Comparison of ENCODE assay signal across 10 cellular contexts in the genomic region with DNA sequence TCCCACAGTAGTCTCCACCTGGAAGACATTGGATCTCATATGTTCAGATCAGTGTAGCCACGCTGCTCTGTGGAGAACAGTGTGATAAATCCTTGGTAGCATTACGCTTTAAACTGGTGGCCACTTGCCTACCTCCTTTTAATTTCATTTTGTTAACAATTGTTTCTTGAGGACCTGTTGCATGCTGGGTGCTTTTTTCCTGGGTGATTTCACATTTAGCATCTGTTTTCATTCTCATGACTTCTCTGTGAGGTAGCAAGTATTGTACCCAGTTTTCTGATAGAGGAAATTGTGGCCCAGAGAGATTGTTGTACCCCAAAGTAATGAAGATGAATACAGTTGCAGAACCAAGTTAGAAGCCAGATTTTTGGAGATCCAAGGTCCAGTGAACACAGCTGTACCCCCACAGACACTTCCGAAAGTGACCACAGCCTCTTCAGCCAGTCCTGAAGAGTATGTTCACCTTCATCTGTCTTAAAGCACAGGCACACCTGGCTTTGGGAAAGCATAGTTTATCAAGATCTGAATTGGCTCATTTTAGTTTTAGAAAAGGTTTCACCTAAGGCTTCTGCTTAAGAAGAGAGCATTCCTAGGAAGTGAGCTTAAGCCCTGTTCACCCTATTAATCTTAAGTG.
A peak's percentile ranks its signal among the peaks of the same experiment; 100 is the strongest.
DNase-seq lines count a peak whose midpoint lies in the region; ATAC-seq and TF ChIP-seq lines count a peak whose summit lies in the region.
"Had no signal": no experiment of that assay in that cellular context is flagged by ENCODE, and none has a peak within 500 bp of the region (broad histone marks: within the 10 kb centered on the region; RNA-seq: fewer than 3 reads in every experiment).

No MANE protein-coding gene starts in this region.

- H3K23ac ChIP-seq in mesendoderm (ENCODE audit: low read length), result no peak overlapping the region

- H3K36me3 ChIP-seq in Caco-2 (ENCODE audit: control insufficient read depth, insufficient read depth, low read length) (no peaks in the 10 kb centered on the region), MM.1S (replicated peaks; ENCODE audit: insufficient read depth, low read length) (no peaks in the 10 kb centered on the region), muscle layer of duodenum (ENCODE audit: control insufficient read depth in 1 of 2, insufficient read depth in 2 of 2, low read length in 2 of 2) (no peaks in the 10 kb centered on the region), mesendoderm (ENCODE audit: control insufficient read depth, insufficient read depth, low read length) (no peaks in the 10 kb centered on the region)

- H3K4me1 ChIP-seq in Caco-2 (peaks cover 49% of the 10 kb centered on the region), MM.1S (ENCODE audit: low read length) (peaks cover 52% of the 10 kb centered on the region), muscle layer of duodenum (ENCODE audit: control insufficient read depth in 1 of 2, insufficient read depth in 2 of 2, low read length in 2 of 2) (peaks cover 6 to 25% of the 10 kb centered on the region in 2 donors), mesendoderm (ENCODE audit: control insufficient read depth, low read depth, low read length) (peaks cover 5% of the 10 kb centered on the region)

- intact Hi-C loops in Caco-2 (cut with micrococcal nuclease; ENCODE audit: unreplicated experiment), result loop anchor here (5.0 kb wide), 1 partner anchor 291 kb away; no protein-coding TSS in a partner anchor

- H3K36me3 Mint-ChIP-seq in Caco-2 (ENCODE audit: insufficient read depth, unreplicated experiment), result peaks cover 20% of the 10 kb centered on the region

- H3K56ac ChIP-seq in mesendoderm (ENCODE audit: low read length), result no peak overlapping the region

- H2BK5ac ChIP-seq in mesendoderm (ENCODE audit: low read length), result no peak overlapping the region

- H3K9me2 ChIP-seq in MM.1S (replicated peaks; ENCODE audit: insufficient read depth, low read length), result no peaks in the 10 kb centered on the region

- H3K79me2 ChIP-seq in MM.1S (ENCODE audit: low read length), result peaks cover 63% of the 10 kb centered on the region
- no peaks in the 10 kb centered on the region for H3K79me2 ChIP-seq in mesendoderm (ENCODE audit: control insufficient read depth, insufficient read depth, low read length)

- CTCF ChIA-PET in Caco-2 (lab: Charles Lee), result no interaction called here

- H4K8ac ChIP-seq in mesendoderm (ENCODE audit: low read depth, low read length), result no peak overlapping the region

- no peak overlapping the region for H3K18ac ChIP-seq in mesendoderm (ENCODE audit: low read length)

- no CpG with 5 or more reads among the region's 3 CpGs for WGBS in mesendoderm (ENCODE audit: extremely low coverage, insufficient coverage, low lambda C conversion rate)

- H3K9ac ChIP-seq in MM.1S (ENCODE audit: low read length) (peak overlapping the region; percentile 73), mesendoderm (ENCODE audit: low read length) (no peak overlapping the region)

- ATAC-seq in GM21367 (IDR thresholded peaks at IDR 0.05; ENCODE audit: unreplicated experiment) (peak; percentile 20), HG02840 (IDR thresholded peaks at IDR 0.05; ENCODE audit: low FRiP score, unreplicated experiment) (no peak)

- H3K4ac ChIP-seq in mesendoderm (ENCODE audit: low read depth, low read length), result no peak overlapping the region

- peak overlapping the region; percentile 86 for H3K27ac ChIP-seq in MM.1S (ENCODE audit: low read length)
- peak overlapping the region; percentile 79 for H3K27ac ChIP-seq in muscle layer of duodenum (ENCODE audit: low read length)
- no peak overlapping the region for H3K27ac ChIP-seq in mesendoderm (ENCODE audit: low read depth, low read length)
- H3K27ac ChIP-seq: epithelial cell of prostate had no signal

- no peak overlapping the region for H4K5ac ChIP-seq in mesendoderm (ENCODE audit: low read length)

- no peaks in the 10 kb centered on the region for H3K9me3 Mint-ChIP-seq in Caco-2 (ENCODE audit: unreplicated experiment)

- no peaks in the 10 kb centered on the region for H3K27me3 Mint-ChIP-seq in Caco-2 (ENCODE audit: insufficient read depth, unreplicated experiment)

- BruUV-seq in Caco-2 (replicated peaks; lab: Mats Ljungman, UMichigan), result no TSS peak

- TF ChIP-seq CTCF in Caco-2 (IDR thresholded peaks at IDR 0.05; ENCODE audit: insufficient read depth in 1 of 2, low read depth in 1 of 2, low read length in 1 of 2, severe bottlenecking in 1 of 2, unreplicated experiment in 1 of 2) (no peak), MM.1S (IDR thresholded peaks at IDR 0.05; ENCODE audit: low read length) (no peak)

- no peaks in the 10 kb centered on the region for H4K20me1 ChIP-seq in MM.1S (ENCODE audit: insufficient read depth, low read length)

- H3K27ac Mint-ChIP-seq in Caco-2 (ENCODE audit: unreplicated experiment), result peak overlapping the region; percentile 26

- H3K27me3 ChIP-seq in Caco-2 (replicated peaks; ENCODE audit: control insufficient read depth, insufficient read depth, low read length) (no peaks in the 10 kb centered on the region), MM.1S (replicated peaks; ENCODE audit: insufficient read depth, low read length) (no peaks in the 10 kb centered on the region), muscle layer of duodenum (ENCODE audit: low read depth, low read length) (no peaks in the 10 kb centered on the region), mesendoderm (ENCODE audit: insufficient read depth, low read length, poor library complexity) (peaks cover 5% of the 10 kb centered on the region)

- H3K4me1 Mint-ChIP-seq in Caco-2 (ENCODE audit: low read depth, unreplicated experiment), result peaks cover 23% of the 10 kb centered on the region

- H3K79me1 ChIP-seq in mesendoderm (ENCODE audit: low read length), result no peaks in the 10 kb centered on the region

- POLR2A ChIA-PET in Caco-2 (lab: Charles Lee), result no interaction called here

- no peak for DNase-seq in Caco-2
- DNase-seq in MM.1S, result peak; percentile 69
- no peak for DNase-seq in NCI-H774 (lab: John Stamatoyannopoulos, UW)
- no peak for DNase-seq in KG1 (lab: John Stamatoyannopoulos, UW)
- DNase-seq in mesendoderm, result no peak
- DNase-seq: GOT3 had no signal

- H2AFZ ChIP-seq in MM.1S (ENCODE audit: low read length), result no peak overlapping the region

- no peak overlapping the region for H2BK120ac ChIP-seq in mesendoderm (ENCODE audit: low read depth, low read length)

- H3K4me3 Mint-ChIP-seq in Caco-2 (ENCODE audit: unreplicated experiment), result no peak overlapping the region

- H3K9me3 ChIP-seq in Caco-2, result no peaks in the 10 kb centered on the region
- no peaks in the 10 kb centered on the region for H3K9me3 ChIP-seq in MM.1S (replicated peaks; ENCODE audit: insufficient read depth, low read length)
- H3K9me3 ChIP-seq in muscle layer of duodenum (ENCODE audit: control insufficient read depth in 1 of 2, low read length in 2 of 2), result no peaks in the 10 kb centered on the region

- H3K4me2 ChIP-seq in MM.1S (ENCODE audit: low read depth, low read length) (peak overlapping the region; percentile 94), mesendoderm (ENCODE audit: low read length) (no peak overlapping the region)

- no peak overlapping the region for H2AK5ac ChIP-seq in mesendoderm (ENCODE audit: low read length)

- H2BK15ac ChIP-seq in mesendoderm (replicated peaks; ENCODE audit: low read depth), result no peak overlapping the region

- H3F3A ChIP-seq in MM.1S (ENCODE audit: insufficient read depth, low read length), result peaks cover 27% of the 10 kb centered on the region

- no peak overlapping the region for H3K4me3 ChIP-seq in Caco-2 (ENCODE audit: low read depth, low read length)
- peak overlapping the region; percentile 52 for H3K4me3 ChIP-seq in MM.1S (ENCODE audit: low read length)
- H3K4me3 ChIP-seq in muscle layer of duodenum (ENCODE audit: low read depth in 1 of 2, low read length in 2 of 2), result peak overlapping the region in 1 of 2 donors; percentile 1
- no peak overlapping the region for H3K4me3 ChIP-seq in mesendoderm (ENCODE audit: low read length)
